Comparison of ENCODE assay signal across 20 cellular contexts in genomic region chr19:55231391-55232283, GRCh38. TPM values are rescaled to one million over a fixed set of nuclear protein-coding genes. Genes with fewer than 3 reads are reported as not detected.
DNase-seq lines count a peak whose midpoint lies in the region; ATAC-seq and TF ChIP-seq lines count a peak whose summit lies in the region.
"Had no signal": no experiment of that assay in that cellular context is flagged by ENCODE, and none has a peak within 500 bp of the region (broad histone marks: within the 10 kb centered on the region; RNA-seq: fewer than 3 reads in every experiment).

No MANE protein-coding gene starts in this region.

- ATAC-seq in natural killer cell treated with Interleukin-12 subunit alpha and Interleukin-12 subunit beta and Interleukin-15 and Interleukin-18, amount 100 ng/mL, for 72 hours: no peak
- ATAC-seq in natural killer cell (no peak), aorta (ENCODE audit: low FRiP score) (no peak)
- ATAC-seq: HCT116 had no signal

- no peak overlapping the region for H3K27ac ChIP-seq in aorta (ENCODE audit: low read depth in 1 of 2, low read length in 2 of 2)
- H3K27ac ChIP-seq: C4-2B had no signal

- no peak overlapping the region for H3K4me3 Mint-ChIP-seq in natural killer cell treated with Interleukin-12 subunit alpha and Interleukin-12 subunit beta and Interleukin-15 and Interleukin-18, amount 100 ng/mL, for 72 hours
- H3K4me3 Mint-ChIP-seq in natural killer cell (no peak overlapping the region), nephron progenitor cell (no peak overlapping the region)
- H3K4me3 Mint-ChIP-seq: CD8-positive, alpha-beta memory T cell had no signal

- H3K9me3 ChIP-seq in aorta (ENCODE audit: control insufficient read depth, low read length): no peaks in the 10 kb centered on the region
- H3K9me3 ChIP-seq: MG63 had no signal

- H3K36me3 ChIP-seq in aorta (ENCODE audit: control insufficient read depth in 1 of 2, insufficient read depth in 2 of 2, low read length in 1 of 2): peaks cover 0 to 4% of the 10 kb centered on the region in 2 donors

- peak; percentile 39 for DNase-seq in natural killer cell treated with Interleukin-12 subunit alpha and Interleukin-12 subunit beta and Interleukin-15 and Interleukin-18, amount 100 ng/mL, for 72 hours (ENCODE audit: low spot score)
- no peak for DNase-seq in natural killer cell
- no peak for DNase-seq in nephron progenitor cell
- peak; percentile 30 to 33 for DNase-seq in aorta
- no peak for DNase-seq in midbrain (lab: John Stamatoyannopoulos, UW)
- no peak for DNase-seq in cerebellar cortex (ENCODE audit: low spot score)
- DNase-seq: Calu3; CD8-positive, alpha-beta memory T cell; Kasumi-1; MG63; NCI-H1048; NCI-H1417 treated with DMSO at 0.1 percent for 48 hours; NCI-H187; NCI-H446; NCI-H526; OCI-M1; Right ventricle myocardium superior had no signal

- H3K27me3 ChIP-seq in aorta (ENCODE audit: control insufficient read depth in 1 of 2, insufficient read depth in 2 of 2, low read length in 1 of 2): no peaks in the 10 kb centered on the region
- H3K27me3 ChIP-seq: MG63 had no signal

- H3K4me3 ChIP-seq in aorta (ENCODE audit: low read length in 2 of 2): no peak overlapping the region
- H3K4me3 ChIP-seq: MG63 had no signal

- intact Hi-C loops in natural killer cell (cut with micrococcal nuclease): no loop called here
- intact Hi-C loops in aorta (cut with DNase I): no loop called here

- no peak overlapping the region for H3K27ac Mint-ChIP-seq in natural killer cell treated with Interleukin-12 subunit alpha and Interleukin-12 subunit beta and Interleukin-15 and Interleukin-18, amount 100 ng/mL, for 72 hours
- no peak overlapping the region for H3K27ac Mint-ChIP-seq in natural killer cell
- peak overlapping the region; percentile 97 for H3K27ac Mint-ChIP-seq in nephron progenitor cell

- H3K4me1 ChIP-seq in aorta (ENCODE audit: control insufficient read depth in 1 of 2, insufficient read depth in 2 of 2, low read length in 2 of 2): no peaks in the 10 kb centered on the region

- H3K36me3 Mint-ChIP-seq in natural killer cell treated with Interleukin-12 subunit alpha and Interleukin-12 subunit beta and Interleukin-15 and Interleukin-18, amount 100 ng/mL, for 72 hours: peaks cover 26% of the 10 kb centered on the region
- H3K36me3 Mint-ChIP-seq in natural killer cell (peaks cover 16% of the 10 kb centered on the region), nephron progenitor cell (ENCODE audit: low read depth) (peaks cover 43% of the 10 kb centered on the region)

- H3K9me3 Mint-ChIP-seq in natural killer cell treated with Interleukin-12 subunit alpha and Interleukin-12 subunit beta and Interleukin-15 and Interleukin-18, amount 100 ng/mL, for 72 hours: no peaks in the 10 kb centered on the region
- no peaks in the 10 kb centered on the region for H3K9me3 Mint-ChIP-seq in natural killer cell
- no peaks in the 10 kb centered on the region for H3K9me3 Mint-ChIP-seq in nephron progenitor cell
- H3K9me3 Mint-ChIP-seq: CD8-positive, alpha-beta memory T cell had no signal

- peaks cover 8 to 15% of the 10 kb centered on the region in 2 donors for H3K4me1 Mint-ChIP-seq in natural killer cell treated with Interleukin-12 subunit alpha and Interleukin-12 subunit beta and Interleukin-15 and Interleukin-18, amount 100 ng/mL, for 72 hours (ENCODE audit: low read depth in 2 of 2)
- H3K4me1 Mint-ChIP-seq in natural killer cell (peaks cover 12 to 14% of the 10 kb centered on the region in 2 donors), nephron progenitor cell (peaks cover 16% of the 10 kb centered on the region)

- TF ChIP-seq CTCF in natural killer cell (IDR thresholded peaks at IDR 0.05) (no peak), nephron progenitor cell (IDR thresholded peaks at IDR 0.05) (no peak)

- 91% methylated on average over 30 of the region's 30 CpGs for WGBS in aorta, 2 donors

- H3K27me3 Mint-ChIP-seq in natural killer cell treated with Interleukin-12 subunit alpha and Interleukin-12 subunit beta and Interleukin-15 and Interleukin-18, amount 100 ng/mL, for 72 hours: no peaks in the 10 kb centered on the region
- H3K27me3 Mint-ChIP-seq in natural killer cell (ENCODE audit: low read depth in 2 of 2) (no peaks in the 10 kb centered on the region), nephron progenitor cell (ENCODE audit: low read depth, poor library complexity) (no peaks in the 10 kb centered on the region)
- H3K27me3 Mint-ChIP-seq: CD8-positive, alpha-beta memory T cell had no signal

RNA-seq across cellular contexts. Expression of gene TMEM86B, which starts 3.1 kb away (rescaled TPM):
- 10 to 100 TPM in 1 of 2 donors, 1 to 10 TPM in 1; 8.3 to 31.6 TPM for total RNA-seq in natural killer cell treated with Interleukin-12 subunit alpha and Interleukin-12 subunit beta and Interleukin-15 and Interleukin-18, amount 100 ng/mL, for 72 hours
- 10 to 100 TPM; 12.6 to 14.7 (median 14.6) TPM for total RNA-seq in natural killer cell
- 1 to 10 TPM; 2.0 to 3.6 TPM for total RNA-seq in aorta
- polyA plus RNA-seq in aorta: 10 to 100 TPM in 1 of 2 donors, 1 to 10 TPM in 1; 2.9 to 10.9 TPM

RNA-seq across cellular contexts. Expression of gene PTPRH, which starts 22.3 kb away (rescaled TPM):
- total RNA-seq in natural killer cell treated with Interleukin-12 subunit alpha and Interleukin-12 subunit beta and Interleukin-15 and Interleukin-18, amount 100 ng/mL, for 72 hours: under 1 TPM in 1 of 2 donors, not detected in 1; 0.11 TPM
- under 1 TPM in 1 of 3 donors, not detected in 2; 0.45 TPM for total RNA-seq in natural killer cell
- total RNA-seq in aorta: 1 to 10 TPM in 1 of 2 donors, under 1 TPM in 1; 0.29 to 1.9 TPM
- polyA plus RNA-seq in aorta: 1 to 10 TPM in 1 of 2 donors, under 1 TPM in 1; 0.03 to 7.5 TPM
- total RNA-seq: CD8-positive, alpha-beta memory T cell had no signal
- polyA plus RNA-seq: CD8-positive, alpha-beta memory T cell had no signal

RNA-seq across cellular contexts. Expression of gene PPP6R1, which starts 27.2 kb away (rescaled TPM):
- total RNA-seq in natural killer cell treated with Interleukin-12 subunit alpha and Interleukin-12 subunit beta and Interleukin-15 and Interleukin-18, amount 100 ng/mL, for 72 hours: 100 to 1,000 TPM; 260 to 492 TPM
- total RNA-seq in natural killer cell (100 to 1,000 TPM; 252 to 275 (median 260) TPM), aorta (10 to 100 TPM; 47.9 to 55.4 TPM)
- polyA plus RNA-seq in aorta: 10 to 100 TPM; 15.2 to 25.3 TPM

RNA-seq across cellular contexts. Expression of gene HSPBP1, which starts 48.3 kb away (rescaled TPM):
- total RNA-seq in natural killer cell treated with Interleukin-12 subunit alpha and Interleukin-12 subunit beta and Interleukin-15 and Interleukin-18, amount 100 ng/mL, for 72 hours: 10 to 100 TPM; 38.2 to 53.1 TPM
- 10 to 100 TPM; 17.1 to 19.5 (median 18.5) TPM for total RNA-seq in natural killer cell
- 10 to 100 TPM; 14.1 to 16.3 TPM for total RNA-seq in aorta
- 10 to 100 TPM; 14.7 to 25.3 TPM for polyA plus RNA-seq in aorta

RNA-seq across cellular contexts. Expression of gene SYT5, which starts 51.5 kb away (rescaled TPM):
- total RNA-seq in natural killer cell treated with Interleukin-12 subunit alpha and Interleukin-12 subunit beta and Interleukin-15 and Interleukin-18, amount 100 ng/mL, for 72 hours: not detected
- total RNA-seq in natural killer cell: 1 to 10 TPM; 4.9 to 6.1 (median 5.3) TPM
- total RNA-seq in aorta: not detected
- polyA plus RNA-seq in aorta: not detected
- total RNA-seq: CD8-positive, alpha-beta memory T cell; Daoy; Right ventricle myocardium superior had no signal

Comparison
In these comparisons a context has a peak if more than half of its experiments do, and no peak if none do; other contexts are left out.
1. DNase-seq: peak in natural killer cell treated with Interleukin-12 subunit alpha and Interleukin-12 subunit beta and Interleukin-15 and Interleukin-18, amount 100 ng/mL, for 72 hours (single experiment) and aorta (2 of 2); none in natural killer cell (single experiment), nephron progenitor cell (single experiment), midbrain (single experiment) and cerebellar cortex (single experiment).
2. RNA of gene PPP6R1, which starts 27.2 kb away (total RNA-seq): 260 to 492 TPM in natural killer cell treated with Interleukin-12 subunit alpha and Interleukin-12 subunit beta and Interleukin-15 and Interleukin-18, amount 100 ng/mL, for 72 hours and 252 to 275 TPM in natural killer cell; 47.9 to 55.4 TPM in aorta; every median in the first group is over 4 times any median in the second.